In genomic region chr16:35744716-35745115, GRCh38 we compare ENCODE assay signal across 14 cellular contexts.
A peak's percentile ranks its signal among the peaks of the same experiment; 100 is the strongest.
DNase-seq lines count a peak whose midpoint lies in the region; ATAC-seq and TF ChIP-seq lines count a peak whose summit lies in the region.
"Had no signal": no experiment of that assay in that cellular context is flagged by ENCODE, and none has a peak within 500 bp of the region (broad histone marks: within the 10 kb centered on the region; RNA-seq: fewer than 3 reads in every experiment).

No MANE protein-coding gene starts in this region.

- H3K9me3 ChIP-seq in RWPE2 (ENCODE audit: severe bottlenecking) (peaks cover 7% of the 10 kb centered on the region), spleen (peaks cover 0 to 100% (median 93%) of the 10 kb centered on the region in 8 donors)
- H3K9me3 ChIP-seq: HAP-1 had no signal

- no peak for TF ChIP-seq RAD21 in Ishikawa (IDR thresholded peaks at IDR 0.05; ENCODE audit: low read depth)

- H3K36me3 ChIP-seq in RWPE2 (ENCODE audit: low read depth): no peaks in the 10 kb centered on the region
- no peaks in the 10 kb centered on the region for H3K36me3 ChIP-seq in spleen
- H3K36me3 ChIP-seq: HAP-1 had no signal

- TF ChIP-seq CTCF in RWPE2 (IDR thresholded peaks at IDR 0.05; ENCODE audit: poor library complexity, severe bottlenecking) (no peak), GM10266 (IDR thresholded peaks at IDR 0.05; ENCODE audit: control insufficient read depth, insufficient read depth, low read depth, missing control alignments) (no peak), spleen (IDR thresholded peaks at IDR 0.05 in 8 of 11, conservative IDR thresholded peaks at IDR 0.05 in 3 of 11) (no peak)

- ATAC-seq in RWPE2 (ENCODE audit: low read depth) (peak; percentile 89), HG03097 (IDR thresholded peaks at IDR 0.05; ENCODE audit: low FRiP score, unreplicated experiment) (no peak)
- ATAC-seq: Panc1 had no signal

- H3K27me3 ChIP-seq in RWPE2 (ENCODE audit: insufficient read depth, poor library complexity, severe bottlenecking) (no peaks in the 10 kb centered on the region), spleen (replicated peaks in 1 of 7) (no peaks in the 10 kb centered on the region)

- 71 to 84% (median 79%) methylated on average over 4 of the region's 4 CpGs for WGBS in spleen, 5 donors

- H3K4me1 ChIP-seq in RWPE2 (ENCODE audit: insufficient read depth, poor library complexity, severe bottlenecking): peaks cover 3% of the 10 kb centered on the region
- no peaks in the 10 kb centered on the region for H3K4me1 ChIP-seq in spleen
- H3K4me1 ChIP-seq: HAP-1 had no signal

- DNase-seq in RWPE2 (ENCODE audit: low spot score): no peak
- peak; percentile 3 for DNase-seq in glomerular visceral epithelial cell (ENCODE audit: extremely low spot score)
- DNase-seq in GM10266 (ENCODE audit: extremely low spot score): no peak
- no peak for DNase-seq in NCI-H2107 treated with DMSO at 0.1 percent for 48 hours (lab: John Stamatoyannopoulos, UW; ENCODE audit: unreplicated experiment)
- no peak for DNase-seq in spleen
- DNase-seq: CD4-positive, alpha-beta memory T cell; KBM-7; NCI-H1092; NCI-H2227 treated with DMSO at 0.1 percent for 48 hours; NCI-H524 had no signal

- H3K4me3 ChIP-seq in RWPE2 (ENCODE audit: severe bottlenecking) (no peak overlapping the region), spleen (no peak overlapping the region)
- H3K4me3 ChIP-seq: HAP-1 had no signal

- 0 out of 2 replicates have a peak, but pooled peaks have one; percentile 17 for TF ChIP-seq EP300 in Ishikawa (IDR thresholded peaks at IDR 0.05; ENCODE audit: borderline replicate concordance)

- no peak for TF ChIP-seq POLR2A in spleen (IDR thresholded peaks at IDR 0.05)

- peak overlapping the region; percentile 93 for H3K27ac ChIP-seq in RWPE2 (ENCODE audit: poor library complexity, severe bottlenecking)
- no peak overlapping the region for H3K27ac ChIP-seq in spleen

- intact Hi-C loops in spleen (cut with DNase I; ENCODE audit: low total_unique reads): no loop called here

TF ChIP-seq in Ishikawa, 13 proteins besides CTCF, POLR2A, EP300 and RAD21:
- TF ChIP-seq EGR1 (IDR thresholded peaks at IDR 0.05): no peak
- TF ChIP-seq FOXM1 (IDR thresholded peaks at IDR 0.05; ENCODE audit: borderline replicate concordance, low read depth): no peak
- TF ChIP-seq USF1 (IDR thresholded peaks at IDR 0.05): no peak
- peak; percentile 39; the same call in 1 of the 2 replicates for TF ChIP-seq TEAD4 (IDR thresholded peaks at IDR 0.05)
- no peak for TF ChIP-seq ZBTB7A (IDR thresholded peaks at IDR 0.05; ENCODE audit: low read depth)
- no peak for TF ChIP-seq YY1 (IDR thresholded peaks at IDR 0.05; ENCODE audit: low read depth)
